ENCODE assay signal across 8 cellular contexts in the genomic region with DNA sequence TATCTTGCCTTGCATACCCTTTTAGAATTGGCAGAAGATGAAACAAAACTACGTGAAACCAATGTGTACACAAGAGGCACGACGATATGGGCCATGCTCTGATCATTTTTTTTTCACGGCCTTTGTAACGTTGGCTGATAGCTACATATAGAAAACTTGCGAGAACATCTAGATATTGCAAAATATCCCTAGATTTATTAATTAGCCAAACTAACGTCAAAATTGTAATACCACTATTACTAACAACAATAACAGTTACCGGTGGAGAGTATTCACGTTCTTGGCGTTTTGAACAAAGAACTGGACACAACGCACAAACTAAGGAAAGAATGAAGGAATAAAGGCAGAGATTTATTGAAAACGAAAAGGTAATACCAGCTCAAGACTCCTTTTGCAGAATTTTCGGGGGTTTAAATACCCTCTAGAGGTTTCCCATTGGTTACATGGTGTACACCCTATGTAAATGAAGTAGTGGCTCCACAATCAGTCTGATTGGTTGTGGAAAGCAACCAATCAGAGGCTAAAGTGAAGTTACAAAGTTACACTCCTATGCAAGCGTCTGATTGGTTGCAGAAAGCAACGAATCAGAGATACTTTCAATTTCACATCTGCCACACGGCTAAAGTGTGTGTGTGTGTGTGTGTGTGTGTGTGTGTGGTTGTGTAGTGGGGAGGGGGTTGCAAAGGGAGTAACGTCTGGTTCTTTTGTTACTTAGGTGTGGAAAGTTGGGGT. TPM values are rescaled to one million over a fixed set of nuclear protein-coding genes. Genes with fewer than 3 reads are reported as not detected.
DNase-seq lines count a peak whose midpoint lies in the region; TF ChIP-seq lines count a peak whose summit lies in the region.

No MANE protein-coding gene starts in this region.

- intact Hi-C loops in colonic mucosa (cut with DNase I): no loop called here

- H3K36me3 ChIP-seq in H7 (replicated peaks; ENCODE audit: control insufficient read depth, insufficient read depth, low read length): no peaks in the 10 kb centered on the region
- H3K36me3 ChIP-seq in OCI-LY3 (replicated peaks; ENCODE audit: low read depth, low read length): peaks cover 5% of the 10 kb centered on the region
- H3K36me3 ChIP-seq in colonic mucosa: peaks cover under 1% of the 10 kb centered on the region
- H3K36me3 ChIP-seq in muscle layer of duodenum (ENCODE audit: control insufficient read depth in 1 of 2, insufficient read depth in 2 of 2, low read length in 2 of 2): peaks cover 0 to under 1% of the 10 kb centered on the region in 2 donors

- peaks cover 40% of the 10 kb centered on the region for H3K79me2 ChIP-seq in OCI-LY3 (ENCODE audit: low read length)

- no peak for DNase-seq in AG04449 (ENCODE audit: low read depth, low spot score)
- DNase-seq in H7: peak; percentile 11
- no peak for DNase-seq in colonic mucosa
- no peak for DNase-seq in stimulated activated CD4-positive, alpha-beta T cell treated with anti-CD3 and anti-CD28 coated beads, Interleukin-4, amount 100 ng/mL, for 4 hours
- DNase-seq in SK-N-DZ (ENCODE audit: low spot score): no peak
- DNase-seq in NK-92 (lab: John Stamatoyannopoulos, UW; ENCODE audit: unreplicated experiment): no peak

- peak overlapping the region; percentile 98 for H2AFZ ChIP-seq in OCI-LY3 (ENCODE audit: low read depth, low read length)

- peak overlapping the region; percentile 89 for H3K4me3 ChIP-seq in AG04449 (ENCODE audit: low read depth, low read length)
- H3K4me3 ChIP-seq in H7 (ENCODE audit: insufficient read depth, low read depth, low read length): peak overlapping the region; percentile 70
- H3K4me3 ChIP-seq in OCI-LY3 (ENCODE audit: low read length): peak overlapping the region; percentile 83
- peak overlapping the region; percentile 97 for H3K4me3 ChIP-seq in colonic mucosa
- H3K4me3 ChIP-seq in muscle layer of duodenum (ENCODE audit: low read depth in 1 of 2, low read length in 2 of 2): peak overlapping the region; percentile 92 to 97

- H3K4me1 ChIP-seq in OCI-LY3 (ENCODE audit: low read length): peaks cover 12% of the 10 kb centered on the region
- peaks cover 7% of the 10 kb centered on the region for H3K4me1 ChIP-seq in colonic mucosa
- H3K4me1 ChIP-seq in muscle layer of duodenum (ENCODE audit: control insufficient read depth in 1 of 2, insufficient read depth in 2 of 2, low read length in 2 of 2): peaks cover 14 to 18% of the 10 kb centered on the region in 2 donors

- TF ChIP-seq CTCF in AG04449 (IDR thresholded peaks at IDR 0.05; ENCODE audit: insufficient read depth, low read length, missing control alignments) (no peak), OCI-LY3 (IDR thresholded peaks at IDR 0.05; ENCODE audit: low read depth, low read length) (no peak), colonic mucosa (IDR thresholded peaks at IDR 0.05) (no peak)

- no peaks in the 10 kb centered on the region for H3K9me3 ChIP-seq in OCI-LY3 (ENCODE audit: insufficient read depth, low read length)
- H3K9me3 ChIP-seq in colonic mucosa: no peaks in the 10 kb centered on the region
- no peaks in the 10 kb centered on the region for H3K9me3 ChIP-seq in muscle layer of duodenum (ENCODE audit: control insufficient read depth in 1 of 2, low read length in 2 of 2)

- POLR2A ChIA-PET in AG04449 (lab: Yijun Ruan, JAX): no interaction called here

- H3K9ac ChIP-seq in OCI-LY3 (ENCODE audit: low read length): peak overlapping the region; percentile 83
- H3K9ac ChIP-seq in colonic mucosa (ENCODE audit: low read depth in 2 of 2, low read length in 2 of 2): peak overlapping the region in 1 of 2 donors; percentile 92

- H4K20me1 ChIP-seq in OCI-LY3 (ENCODE audit: insufficient read depth, low read length): peaks cover 12% of the 10 kb centered on the region

- peak overlapping the region; percentile 93 for H3K4me2 ChIP-seq in OCI-LY3 (ENCODE audit: low read length)

- peak overlapping the region; percentile 62; the same call in 1 of the 2 replicates for H3K27ac ChIP-seq in OCI-LY3 (ENCODE audit: low read length)
- H3K27ac ChIP-seq in colonic mucosa: no peak overlapping the region
- no peak overlapping the region for H3K27ac ChIP-seq in muscle layer of duodenum (ENCODE audit: low read length)

- CTCF ChIA-PET in AG04449 (lab: Yijun Ruan, JAX): interaction anchor here (0.8 to 5.6 kb wide), 2 partner anchors 15 to 18 kb away, joined by 3 to 77 read pairs; no protein-coding TSS in a partner anchor

- H3K27me3 ChIP-seq in H7 (ENCODE audit: control insufficient read depth, insufficient read depth, low read length) (no peaks in the 10 kb centered on the region; the same call in 1 of the 2 replicates), OCI-LY3 (ENCODE audit: low read depth, low read length) (no peaks in the 10 kb centered on the region), colonic mucosa (no peaks in the 10 kb centered on the region), muscle layer of duodenum (ENCODE audit: low read depth, low read length) (no peaks in the 10 kb centered on the region)

RNA-seq across cellular contexts. Expression of gene GTF2B, which starts 0.9 kb away (rescaled TPM):
- 54.3 and 61.1 TPM in 2 replicates for total RNA-seq in H7 (2014; rRNA removed; shearing (Covaris generic))
- 10 to 100 TPM; 26.9 to 31.6 TPM for total RNA-seq in colonic mucosa
- 43.9 and 48.8 TPM in 2 replicates for polyA plus RNA-seq in SK-N-DZ (2014; cell fraction: cytosol; rRNA removed)
- polyA plus RNA-seq in SK-N-DZ (2014; cell fraction: nucleus; rRNA removed): 26.5 and 31.1 TPM in 2 replicates
